8 cellular contexts compared by ENCODE assay signal in the genomic region with DNA sequence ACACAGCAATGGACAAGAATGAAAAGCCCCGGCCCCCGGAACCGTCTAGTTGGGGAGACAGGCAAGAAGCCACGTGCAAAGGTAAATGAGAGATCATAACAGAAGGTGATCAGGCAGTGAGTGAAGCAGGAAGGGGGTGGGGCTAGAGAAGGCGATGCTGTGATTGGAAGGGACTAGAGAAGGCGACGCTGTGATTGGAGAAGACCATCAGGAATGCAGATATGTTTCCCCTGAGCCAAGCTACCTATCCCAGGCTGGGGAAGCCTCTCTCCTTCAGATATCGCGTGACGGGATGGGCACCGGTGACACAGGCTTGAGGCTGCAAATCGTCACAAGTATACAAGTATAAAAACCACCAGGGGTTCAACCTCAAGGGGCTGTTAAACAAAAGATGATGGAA. TPM values are rescaled to one million over a fixed set of nuclear protein-coding genes. Genes with fewer than 3 reads are reported as not detected.
A peak's percentile ranks its signal among the peaks of the same experiment; 100 is the strongest.
DNase-seq lines count a peak whose midpoint lies in the region; ATAC-seq, FAIRE-seq and TF ChIP-seq lines count a peak whose summit lies in the region.

No MANE protein-coding gene starts in this region.

- FAIRE-seq in pancreas (lab: Jason Lieb, UNC) (no peak), frontal cortex (lab: Jason Lieb, UNC) (no peak)

- no peak for TF ChIP-seq POLR2A in sigmoid colon (IDR thresholded peaks at IDR 0.05)

- DNase-seq in NCI-H748 (lab: John Stamatoyannopoulos, UW; ENCODE audit: unreplicated experiment): peak; percentile 66
- no peak for DNase-seq in pancreas
- no peak for DNase-seq in osteocyte (ENCODE audit: extremely low spot score, unreplicated experiment)
- no peak for DNase-seq in activated T-helper 2 cell treated with anti-CD3 and anti-CD28 coated beads, Interferon-gamma antibody, Interleukin-2, Interleukin-4, amounts not matched to agents 10 μg/mL and 5 μg/mL and 100 μg/mL, durations not matched to agents 14 hours and 24 hours and 36 hours (ENCODE audit: low spot score)
- DNase-seq in sigmoid colon: no peak
- no peak for DNase-seq in frontal cortex (ENCODE audit: low spot score in 2 of 2)

- H3K9me3 ChIP-seq in ES-I3 (ENCODE audit: control insufficient read depth, insufficient read depth, low read length): no peaks in the 10 kb centered on the region
- no peaks in the 10 kb centered on the region for H3K9me3 ChIP-seq in pancreas
- no peaks in the 10 kb centered on the region for H3K9me3 ChIP-seq in sigmoid colon

- H3K4me3 ChIP-seq in pancreas (no peak overlapping the region), sigmoid colon (no peak overlapping the region)

- H3K27ac ChIP-seq in pancreas: no peak overlapping the region
- H3K27ac ChIP-seq in sigmoid colon: no peak overlapping the region

- no peak for TF ChIP-seq EP300 in sigmoid colon (IDR thresholded peaks at IDR 0.05)

- peaks cover 2% of the 10 kb centered on the region for H3K27me3 Mint-ChIP-seq in brain
- H3K27me3 Mint-ChIP-seq in osteocyte (ENCODE audit: unreplicated experiment): no peaks in the 10 kb centered on the region
- no peaks in the 10 kb centered on the region for H3K27me3 Mint-ChIP-seq in activated T-helper 2 cell treated with anti-CD3 and anti-CD28 coated beads, Interferon-gamma antibody, Interleukin-2, Interleukin-4, amounts not matched to agents 10 μg/mL and 5 μg/mL and 100 μg/mL, durations not matched to agents 14 hours and 24 hours and 36 hours (ENCODE audit: low read depth)

- H3K27me3 ChIP-seq in pancreas: no peaks in the 10 kb centered on the region
- H3K27me3 ChIP-seq in sigmoid colon: no peaks in the 10 kb centered on the region

- H3K9me3 Mint-ChIP-seq in brain (no peaks in the 10 kb centered on the region), osteocyte (ENCODE audit: unreplicated experiment) (no peaks in the 10 kb centered on the region)
- no peaks in the 10 kb centered on the region for H3K9me3 Mint-ChIP-seq in activated T-helper 2 cell treated with anti-CD3 and anti-CD28 coated beads, Interferon-gamma antibody, Interleukin-2, Interleukin-4, amounts not matched to agents 10 μg/mL and 5 μg/mL and 100 μg/mL, durations not matched to agents 14 hours and 24 hours and 36 hours

- H3K9ac ChIP-seq in ES-I3 (ENCODE audit: low read depth, low read length): peak overlapping the region; percentile 14; the same call in 1 of the 2 replicates

- H3K36me3 ChIP-seq in ES-I3 (ENCODE audit: insufficient read depth, low read length) (0 out of 2 replicates have a peak, but pooled peaks cover 3% of the 10 kb centered on the region), pancreas (peaks cover 0 to 19% (median 0%) of the 10 kb centered on the region in 3 donors), sigmoid colon (peaks cover 7 to 55% (median 20%) of the 10 kb centered on the region in 4 donors)

- H3K4me1 Mint-ChIP-seq in brain (no peaks in the 10 kb centered on the region), osteocyte (ENCODE audit: unreplicated experiment) (no peaks in the 10 kb centered on the region)
- H3K4me1 Mint-ChIP-seq in activated T-helper 2 cell treated with anti-CD3 and anti-CD28 coated beads, Interferon-gamma antibody, Interleukin-2, Interleukin-4, amounts not matched to agents 10 μg/mL and 5 μg/mL and 100 μg/mL, durations not matched to agents 14 hours and 24 hours and 36 hours (ENCODE audit: low read depth): peaks cover 6% of the 10 kb centered on the region

- WGBS in pancreas, 2 donors: 73 to 78% methylated on average over 12 of the region's 12 CpGs
- 62 to 67% methylated on average over 12 of the region's 12 CpGs for WGBS in sigmoid colon, 2 donors

- H3K27ac Mint-ChIP-seq in brain (peak overlapping the region in 3 of 5 experiments; percentile 23 to 83 (median 28)), osteocyte (ENCODE audit: unreplicated experiment) (no peak overlapping the region)
- no peak overlapping the region for H3K27ac Mint-ChIP-seq in activated T-helper 2 cell treated with anti-CD3 and anti-CD28 coated beads, Interferon-gamma antibody, Interleukin-2, Interleukin-4, amounts not matched to agents 10 μg/mL and 5 μg/mL and 100 μg/mL, durations not matched to agents 14 hours and 24 hours and 36 hours

- ATAC-seq in pancreas: peak in 3 of 4 donors; percentile 23 to 64 (median 35)

- H3K4me1 ChIP-seq in ES-I3 (ENCODE audit: insufficient read depth, low read length) (peaks cover 4% of the 10 kb centered on the region; the same call in 1 of the 2 replicates), pancreas (no peaks in the 10 kb centered on the region), sigmoid colon (peaks cover 0 to 12% (median 11%) of the 10 kb centered on the region in 4 donors)

- intact Hi-C loops in pancreas (cut with DNase I) (no loop called here), sigmoid colon (cut with DNase I) (no loop called here)
- intact Hi-C loops in activated T-helper 2 cell treated with anti-CD3 and anti-CD28 coated beads, Interferon-gamma antibody, Interleukin-2, Interleukin-4, amounts not matched to agents 10 μg/mL and 5 μg/mL and 100 μg/mL, durations not matched to agents 14 hours and 24 hours and 36 hours (cut with micrococcal nuclease): no loop called here

- TF ChIP-seq CTCF in brain (conservative IDR thresholded peaks at IDR 0.05): no peak
- no peak for TF ChIP-seq CTCF in pancreas (IDR thresholded peaks at IDR 0.05)
- no peak for TF ChIP-seq CTCF in osteocyte (IDR thresholded peaks at IDR 0.05)
- no peak for TF ChIP-seq CTCF in sigmoid colon (IDR thresholded peaks at IDR 0.05)

- H3K4me3 Mint-ChIP-seq in brain (no peak overlapping the region), osteocyte (ENCODE audit: unreplicated experiment) (no peak overlapping the region)
- H3K4me3 Mint-ChIP-seq in activated T-helper 2 cell treated with anti-CD3 and anti-CD28 coated beads, Interferon-gamma antibody, Interleukin-2, Interleukin-4, amounts not matched to agents 10 μg/mL and 5 μg/mL and 100 μg/mL, durations not matched to agents 14 hours and 24 hours and 36 hours (ENCODE audit: low read depth): no peak overlapping the region

- H3K36me3 Mint-ChIP-seq in brain (peaks cover 63% of the 10 kb centered on the region), osteocyte (ENCODE audit: unreplicated experiment) (peaks cover 21% of the 10 kb centered on the region)
- peaks cover 12% of the 10 kb centered on the region for H3K36me3 Mint-ChIP-seq in activated T-helper 2 cell treated with anti-CD3 and anti-CD28 coated beads, Interferon-gamma antibody, Interleukin-2, Interleukin-4, amounts not matched to agents 10 μg/mL and 5 μg/mL and 100 μg/mL, durations not matched to agents 14 hours and 24 hours and 36 hours (ENCODE audit: low read depth)

RNA-seq across cellular contexts. Expression of a gene that starts 21.8 kb away (rescaled TPM):
- polyA plus RNA-seq in brain (ENCODE audit: insufficient read depth, low read depth, low replicate concordance) (52.5 TPM), pancreas (10 to 100 TPM; 37.8 to 50.7 TPM), sigmoid colon (10 to 100 TPM; 10.2 to 46.2 (median 11.3) TPM)
- total RNA-seq in pancreas (10 to 100 TPM in 3 of 6 donors, 1 to 10 TPM in 3; 7.8 to 15.2 (median 10.3) TPM), osteocyte (27.4 and 29.3 TPM in 2 replicates), sigmoid colon (10 to 100 TPM in 3 of 4 donors, 1 to 10 TPM in 1; 7.9 to 14.6 (median 12.1) TPM), frontal cortex (13.0 TPM)
- total RNA-seq in activated T-helper 2 cell treated with anti-CD3 and anti-CD28 coated beads, Interferon-gamma antibody, Interleukin-2, Interleukin-4, amounts not matched to agents 10 μg/mL and 5 μg/mL and 100 μg/mL, durations not matched to agents 14 hours and 24 hours and 36 hours: 60.6 and 64.0 TPM in 2 replicates

RNA-seq across cellular contexts. Expression of a gene that starts 32.0 kb away (rescaled TPM):
- polyA plus RNA-seq in brain (ENCODE audit: insufficient read depth, low read depth, low replicate concordance) (17.4 TPM), pancreas (10 to 100 TPM; 11.7 to 55.6 TPM), sigmoid colon (1 to 10 TPM; 2.1 to 7.9 (median 3.0) TPM)
- total RNA-seq in pancreas (10 to 100 TPM in 1 of 6 donors, 1 to 10 TPM in 5; 5.5 to 10.6 (median 6.8) TPM), osteocyte (12.3 and 15.7 TPM in 2 replicates), sigmoid colon (1 to 10 TPM; 1.6 to 5.0 (median 1.9) TPM), frontal cortex (1.2 TPM)
- 15.7 and 17.0 TPM in 2 replicates for total RNA-seq in activated T-helper 2 cell treated with anti-CD3 and anti-CD28 coated beads, Interferon-gamma antibody, Interleukin-2, Interleukin-4, amounts not matched to agents 10 μg/mL and 5 μg/mL and 100 μg/mL, durations not matched to agents 14 hours and 24 hours and 36 hours

RNA-seq across cellular contexts. Expression of a gene that starts 35.9 kb away (rescaled TPM):
- polyA plus RNA-seq in brain (ENCODE audit: insufficient read depth, low read depth, low replicate concordance) (2.4 TPM), pancreas (under 1 TPM; 0.40 to 0.76 TPM), sigmoid colon (1 to 10 TPM; 2.5 to 5.4 (median 2.9) TPM)
- total RNA-seq in pancreas (1 to 10 TPM in 1 of 6 donors, under 1 TPM in 3, not detected in 2; 0.25 to 2.0 (median 0.84) TPM), osteocyte (2.3 and 2.4 TPM in 2 replicates), sigmoid colon (not detected), frontal cortex (0.41 TPM)
- total RNA-seq in activated T-helper 2 cell treated with anti-CD3 and anti-CD28 coated beads, Interferon-gamma antibody, Interleukin-2, Interleukin-4, amounts not matched to agents 10 μg/mL and 5 μg/mL and 100 μg/mL, durations not matched to agents 14 hours and 24 hours and 36 hours: 0.41 TPM in 1 of 2 replicates, not detected in the other

RNA-seq across cellular contexts. Expression of a gene that starts 53.9 kb away (rescaled TPM):
- polyA plus RNA-seq in brain (ENCODE audit: insufficient read depth, low read depth, low replicate concordance): 0.71 TPM
- not detected for total RNA-seq in pancreas
- polyA plus RNA-seq in pancreas: not detected
- not detected in 2 replicates for total RNA-seq in osteocyte
- not detected in 2 replicates for total RNA-seq in activated T-helper 2 cell treated with anti-CD3 and anti-CD28 coated beads, Interferon-gamma antibody, Interleukin-2, Interleukin-4, amounts not matched to agents 10 μg/mL and 5 μg/mL and 100 μg/mL, durations not matched to agents 14 hours and 24 hours and 36 hours
- 1 to 10 TPM in 1 of 4 donors, not detected in 3; 1.1 TPM for total RNA-seq in sigmoid colon
- not detected for polyA plus RNA-seq in sigmoid colon
- not detected for total RNA-seq in frontal cortex

RNA-seq across cellular contexts. Expression of a gene that starts 57.5 kb away (rescaled TPM):
- 2.5 TPM for polyA plus RNA-seq in brain (ENCODE audit: insufficient read depth, low read depth, low replicate concordance)
- 1 to 10 TPM in 5 of 6 donors, under 1 TPM in 1; 0.88 to 8.2 (median 1.9) TPM for total RNA-seq in pancreas
- polyA plus RNA-seq in pancreas: 1 to 10 TPM; 1.4 to 3.1 TPM
- total RNA-seq in osteocyte: 1.8 and 1.9 TPM in 2 replicates
- total RNA-seq in activated T-helper 2 cell treated with anti-CD3 and anti-CD28 coated beads, Interferon-gamma antibody, Interleukin-2, Interleukin-4, amounts not matched to agents 10 μg/mL and 5 μg/mL and 100 μg/mL, durations not matched to agents 14 hours and 24 hours and 36 hours: 76.6 and 79.1 TPM in 2 replicates
- 1 to 10 TPM; 1.4 to 2.5 (median 1.5) TPM for total RNA-seq in sigmoid colon
- 10 to 100 TPM in 1 of 3 donors, 1 to 10 TPM in 1, under 1 TPM in 1; 0.60 to 10.3 (median 1.6) TPM for polyA plus RNA-seq in sigmoid colon
- total RNA-seq in frontal cortex: 5.7 TPM

Comparison
In these comparisons a context has a peak if more than half of its experiments do, and no peak if none do; other contexts are left out.
1. H3K27ac Mint-ChIP-seq: peak in brain (3 of 5); none in osteocyte (single experiment) and activated T-helper 2 cell treated with anti-CD3 and anti-CD28 coated beads, Interferon-gamma antibody, Interleukin-2, Interleukin-4, amounts not matched to agents 10 μg/mL and 5 μg/mL and 100 μg/mL, durations not matched to agents 14 hours and 24 hours and 36 hours (single experiment).